ENCODE assay signal across 31 cellular contexts in the genomic region with DNA sequence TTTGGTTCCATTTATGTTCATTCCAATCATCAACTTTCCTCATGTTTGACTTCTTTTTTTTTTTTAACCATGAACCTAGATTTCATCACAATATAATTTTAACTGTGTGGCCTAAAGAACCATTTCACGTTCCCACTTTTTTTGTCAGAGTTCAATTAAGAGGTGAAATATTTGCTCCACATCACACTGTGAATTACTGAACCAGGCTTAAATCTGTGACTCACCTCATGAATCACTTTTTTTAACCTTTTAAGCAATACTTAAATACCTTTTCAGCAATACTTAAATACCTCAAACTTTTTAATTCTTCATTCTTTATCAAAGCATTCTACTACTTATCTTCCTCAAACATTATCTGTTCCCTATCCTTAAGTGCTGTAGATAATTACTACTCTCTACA.
DNase-seq lines count a peak whose midpoint lies in the region; ATAC-seq and TF ChIP-seq lines count a peak whose summit lies in the region.
"Had no signal": no experiment of that assay in that cellular context is flagged by ENCODE, and none has a peak within 500 bp of the region (broad histone marks: within the 10 kb centered on the region; RNA-seq: fewer than 3 reads in every experiment).

No MANE protein-coding gene starts in this region.

- no peaks in the 10 kb centered on the region for H3K79me2 ChIP-seq in mesendoderm (ENCODE audit: control insufficient read depth, insufficient read depth, low read length)

- H3K4me2 ChIP-seq in mesendoderm (ENCODE audit: low read length), result no peak overlapping the region
- H3K4me2 ChIP-seq: BLaER1 treated with 17β-estradiol and CSF1 and Interleukin-3, amounts not matched to agents 10 nM and 100 nM had no signal

- H3K4me1 ChIP-seq in mesendoderm (ENCODE audit: control insufficient read depth, low read depth, low read length), result no peaks in the 10 kb centered on the region
- H3K4me1 ChIP-seq: BLaER1 treated with 17β-estradiol and CSF1 and Interleukin-3, amounts not matched to agents 10 nM and 100 nM; right lobe of liver; SJSA1 had no signal

- H2BK5ac ChIP-seq in mesendoderm (ENCODE audit: low read length), result no peak overlapping the region

- no peak for ATAC-seq in HG02973 (IDR thresholded peaks at IDR 0.05; ENCODE audit: unreplicated experiment)
- ATAC-seq: activated T-helper 17 cell treated with anti-CD3 and anti-CD28 coated beads, Interleukin-2, amount 50 U/mL, for 72 hours; HepG2; right lobe of liver; stimulated activated effector memory CD8-positive, alpha-beta T cell treated with anti-CD3 and anti-CD28 coated beads, Interleukin-12 subunit alpha, Interleukin-12 subunit beta, amount 100 ng/mL, for 72 hours had no signal

- H3K4ac ChIP-seq in mesendoderm (ENCODE audit: low read depth, low read length), result no peak overlapping the region

- no peaks in the 10 kb centered on the region for H3K36me3 ChIP-seq in mesendoderm (ENCODE audit: control insufficient read depth, insufficient read depth, low read length)
- H3K36me3 ChIP-seq: BLaER1 treated with 17β-estradiol and CSF1 and Interleukin-3, amounts not matched to agents 10 nM and 100 nM; right lobe of liver; SJSA1 had no signal

- no peak overlapping the region for H3K18ac ChIP-seq in mesendoderm (ENCODE audit: low read length)

- no peak for TF ChIP-seq CTCF in astrocyte of the spinal cord (IDR thresholded peaks at IDR 0.05; ENCODE audit: low read depth, low read length)

- no peak overlapping the region for H3K56ac ChIP-seq in mesendoderm (ENCODE audit: low read length)

- WGBS in mesendoderm (ENCODE audit: extremely low coverage, insufficient coverage, low lambda C conversion rate), result no CpG with 5 or more reads among the region's 1 CpG

- H2AK5ac ChIP-seq in mesendoderm (ENCODE audit: low read length), result no peak overlapping the region

- no peak overlapping the region for H4K8ac ChIP-seq in mesendoderm (ENCODE audit: low read depth, low read length)

- no peak overlapping the region for H3K23ac ChIP-seq in mesendoderm (ENCODE audit: low read length)

- no peak overlapping the region for H3K27ac ChIP-seq in mesendoderm (ENCODE audit: low read depth, low read length)
- H3K27ac ChIP-seq: BLaER1 treated with 17β-estradiol and CSF1 and Interleukin-3, amounts not matched to agents 10 nM and 100 nM; dorsolateral prefrontal cortex; right lobe of liver; SJSA1 had no signal

- H4K5ac ChIP-seq in mesendoderm (ENCODE audit: low read length), result no peak overlapping the region

- in situ Hi-C loops in astrocyte of the spinal cord (cut with HindIII; ENCODE audit: low sequenced_read_pairs), result no loop called here

- H3K79me1 ChIP-seq in mesendoderm (ENCODE audit: low read length), result no peaks in the 10 kb centered on the region

- H3K27me3 ChIP-seq in mesendoderm (ENCODE audit: insufficient read depth, low read length, poor library complexity), result no peaks in the 10 kb centered on the region
- H3K27me3 ChIP-seq: BLaER1 treated with 17β-estradiol and CSF1 and Interleukin-3, amounts not matched to agents 10 nM and 100 nM; right lobe of liver; SJSA1 had no signal

- H3K4me3 ChIP-seq in astrocyte of the spinal cord (ENCODE audit: low read depth, low read length) (no peak overlapping the region), mesendoderm (ENCODE audit: low read length) (no peak overlapping the region)
- H3K4me3 ChIP-seq: BLaER1 treated with 17β-estradiol and CSF1 and Interleukin-3, amounts not matched to agents 10 nM and 100 nM; dorsolateral prefrontal cortex; lung; right lobe of liver; SJSA1 had no signal

- no peak overlapping the region for H2BK15ac ChIP-seq in mesendoderm (replicated peaks; ENCODE audit: low read depth)

- H2BK120ac ChIP-seq in mesendoderm (ENCODE audit: low read depth, low read length), result no peak overlapping the region

- H3K9ac ChIP-seq in mesendoderm (ENCODE audit: low read length), result no peak overlapping the region
- H3K9ac ChIP-seq: BLaER1 treated with 17β-estradiol and CSF1 and Interleukin-3, amounts not matched to agents 10 nM and 100 nM had no signal

- peak; percentile 45 for DNase-seq in ELR (ENCODE audit: low read depth)
- DNase-seq in M059J (ENCODE audit: low read depth), result peak; percentile 25
- DNase-seq in astrocyte of the spinal cord (ENCODE audit: low read depth, low spot score), result peak; percentile 22
- DNase-seq in mesendoderm, result peak; percentile 0
- DNase-seq in anterior cingulate cortex (lab: John Stamatoyannopoulos, UW), result no peak
- DNase-seq in midbrain (lab: John Stamatoyannopoulos, UW), result no peak
- DNase-seq in NCI-H146 treated with DMSO at 0.1 percent for 48 hours (lab: John Stamatoyannopoulos, UW; ENCODE audit: unreplicated experiment), result no peak
- DNase-seq: activated CD4-positive, alpha-beta memory T cell treated with anti-CD3 and anti-CD28 coated beads for 36 hours; activated CD4-positive, CD25-positive, alpha-beta regulatory T cell treated with anti-CD3 and anti-CD28 coated beads, Interleukin-2, amount 50 U/mL, for 72 hours; activated naive CD4-positive, alpha-beta T cell treated with anti-CD3 and anti-CD28 coated beads, Interleukin-2, amount 50 U/mL, for 16 hours; COR-L47; DMS79; dorsolateral prefrontal cortex; GF-D8; HCEC 1CT; kidney; NCI-H1048; NCI-H2081; NCI-H2227 treated with DMSO at 0.1 percent for 48 hours; NCI-H774; right lobe of liver; stimulated activated CD4-positive, alpha-beta T cell treated with anti-CD3 and anti-CD28 coated beads, Interleukin-12 subunit alpha, Interleukin-12 subunit beta, amount 100 ng/mL, for 4 hours; stimulated activated CD4-positive, alpha-beta T cell treated with anti-CD3 and anti-CD28 coated beads, Interleukin-4, amount 100 ng/mL, for 1 hour; substantia nigra had no signal

Comparison
In these comparisons a context has a peak if more than half of its experiments do, and no peak if none do; other contexts are left out.
1. DNase-seq: peak in ELR (single experiment), M059J (single experiment), astrocyte of the spinal cord (single experiment) and mesendoderm (single experiment); none in anterior cingulate cortex (0 of 58), midbrain (single experiment) and NCI-H146 treated with DMSO at 0.1 percent for 48 hours (single experiment).